1 cellular context compared by ENCODE assay signal in the genomic region with DNA sequence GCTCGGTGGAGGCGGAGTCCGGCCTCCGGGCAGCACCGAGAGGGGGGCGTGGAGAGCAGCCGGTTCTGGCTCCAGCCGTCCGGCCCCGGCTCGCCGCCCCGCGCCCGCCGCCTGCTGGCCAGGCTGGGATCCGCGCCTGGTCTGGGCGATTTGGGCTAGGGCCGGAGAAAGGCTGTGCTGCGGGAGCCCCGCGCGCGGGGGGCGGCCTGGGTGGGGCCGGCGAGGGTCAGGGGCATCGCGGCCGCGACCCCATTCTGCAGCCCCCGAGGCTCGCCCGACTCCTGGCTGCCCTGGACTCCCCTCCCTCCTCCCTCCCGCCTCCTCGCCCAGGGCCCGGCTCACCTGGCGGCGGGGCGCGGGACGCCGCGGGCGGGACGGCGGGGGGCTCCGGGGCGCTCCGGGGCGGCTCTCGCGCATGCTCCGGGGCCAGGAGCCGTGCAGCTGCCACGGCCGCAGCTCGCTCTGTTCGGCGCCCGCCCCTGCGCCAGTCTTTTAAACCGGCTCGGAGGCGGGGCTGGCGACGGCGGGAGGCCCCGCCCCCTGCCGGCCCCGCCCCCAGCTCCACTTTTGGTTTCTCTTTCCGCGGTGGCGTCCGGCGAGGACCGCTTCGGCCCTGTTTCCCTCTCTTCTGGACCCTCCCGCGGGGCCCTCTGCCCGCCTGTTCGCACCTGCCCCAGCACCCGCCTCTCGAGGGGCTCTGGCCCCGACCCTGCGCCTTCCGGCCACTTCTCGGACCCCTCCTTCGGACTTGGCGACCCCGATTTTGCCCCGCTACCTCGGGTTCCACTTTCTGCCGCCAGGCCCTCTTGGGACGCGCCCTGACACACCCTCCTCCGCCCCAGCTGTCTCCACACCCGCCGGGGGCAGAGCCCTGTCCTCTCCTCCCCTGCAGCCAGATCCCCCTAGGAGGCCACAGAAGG.
TF ChIP-seq lines count a peak whose summit lies in the region.

TSS of gene SOCS1 (minus strand) at position 468 of the 920 bp plus-strand sequence. CDS start 726 bp downstream, outside the sequence.

TF ChIP-seq in HCT116, 20 proteins besides CTCF, POLR2A, EP300 and RAD21 (continued from another document):
- TF ChIP-seq ZBTB33 (IDR thresholded peaks at IDR 0.05; ENCODE audit: extremely low read depth, insufficient replicate concordance, low read length) = no peak
- TF ChIP-seq SIN3A (IDR thresholded peaks at IDR 0.05; ENCODE audit: low read depth) = no peak
- TF ChIP-seq POLR2AphosphoS5 (IDR thresholded peaks at IDR 0.05; ENCODE audit: low read depth, low read length) = peak; percentile 99
- TF ChIP-seq CBX3 (IDR thresholded peaks at IDR 0.05; ENCODE audit: low read depth) = no peak
- no peak for TF ChIP-seq ELF1 (IDR thresholded peaks at IDR 0.05; ENCODE audit: borderline replicate concordance, low read depth)
- TF ChIP-seq TCF7L2 (IDR thresholded peaks at IDR 0.05; ENCODE audit: borderline replicate concordance, extremely low read depth, insufficient read depth, insufficient read length) = no peak
- no peak for TF ChIP-seq EZH2phosphoT487 (IDR thresholded peaks at IDR 0.05; ENCODE audit: borderline replicate concordance)
- TF ChIP-seq JUND (IDR thresholded peaks at IDR 0.05) = no peak
- peak; percentile 46 for TF ChIP-seq ZFX (IDR thresholded peaks at IDR 0.05)
- TF ChIP-seq EGR1 (IDR thresholded peaks at IDR 0.05; ENCODE audit: low read depth) = no peak
- TF ChIP-seq CEBPB (IDR thresholded peaks at IDR 0.05; ENCODE audit: low read depth) = no peak
- TF ChIP-seq YY1 (IDR thresholded peaks at IDR 0.05; ENCODE audit: extremely low read depth, insufficient replicate concordance, low read depth, low read length) = no peak
- peak; percentile 84; the same call in 1 of the 2 replicates for TF ChIP-seq SRF (IDR thresholded peaks at IDR 0.05; ENCODE audit: low read depth)
- TF ChIP-seq, protein P1, sequence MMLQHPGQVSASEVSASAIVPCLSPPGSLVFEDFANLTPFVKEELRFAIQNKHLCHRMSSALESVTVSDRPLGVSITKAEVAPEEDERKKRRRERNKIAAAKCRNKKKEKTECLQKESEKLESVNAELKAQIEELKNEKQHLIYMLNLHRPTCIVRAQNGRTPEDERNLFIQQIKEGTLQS (IDR thresholded peaks at IDR 0.05) = no peak
